8 cellular contexts compared by ENCODE assay signal in the genomic region with DNA sequence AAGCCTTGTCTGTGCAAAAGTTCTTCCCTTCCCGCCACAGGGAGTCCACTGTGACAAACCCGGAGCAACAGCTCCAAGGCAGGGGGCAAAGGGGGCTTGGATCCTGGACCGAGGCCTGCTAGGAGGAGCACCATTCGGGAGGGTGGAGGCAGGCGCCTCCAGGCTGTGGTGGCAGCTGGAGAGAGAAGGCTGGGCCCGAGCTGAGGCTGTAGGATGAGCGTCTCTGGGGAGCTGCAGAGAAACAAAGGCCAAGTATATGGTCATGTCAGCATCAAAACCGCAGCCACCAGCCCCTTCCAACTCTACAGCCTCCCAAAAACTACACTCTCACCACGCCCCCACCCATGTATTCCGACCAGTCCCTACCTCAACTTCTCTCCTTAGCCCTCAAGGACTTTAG. TPM values are rescaled to one million over a fixed set of nuclear protein-coding genes. Genes with fewer than 3 reads are reported as not detected.
DNase-seq lines count a peak whose midpoint lies in the region; ATAC-seq and TF ChIP-seq lines count a peak whose summit lies in the region.

No MANE protein-coding gene starts in this region.

- H3K4me3 ChIP-seq in breast epithelium, result peak overlapping the region; percentile 74 to 96 (median 90)
- peak overlapping the region; percentile 89 to 99 for H3K4me3 ChIP-seq in uterus

- H3K9me3 ChIP-seq in breast epithelium (no peaks in the 10 kb centered on the region), uterus (no peaks in the 10 kb centered on the region)

- peak; percentile 58 for DNase-seq in cardiac septum (ENCODE audit: low spot score)
- DNase-seq in left ventricle myocardium superior, result no peak
- DNase-seq in breast epithelium (ENCODE audit: low spot score in 2 of 2), result no peak
- peak; percentile 74 for DNase-seq in mesenteric fat pad (ENCODE audit: low spot score)
- no peak for DNase-seq in uterus
- no peak for DNase-seq in midbrain (lab: John Stamatoyannopoulos, UW)
- DNase-seq in HuH-7.5 (ENCODE audit: low spot score), result no peak
- DNase-seq in cortex of kidney (lab: John Stamatoyannopoulos, UW), result no peak

- TF ChIP-seq CTCF in breast epithelium (IDR thresholded peaks at IDR 0.05) (no peak), uterus (IDR thresholded peaks at IDR 0.05) (no peak)

- TF ChIP-seq POLR2A in breast epithelium (IDR thresholded peaks at IDR 0.05), result no peak
- TF ChIP-seq POLR2A in uterus (IDR thresholded peaks at IDR 0.05), result no peak

- intact Hi-C loops in cardiac septum (cut with DNase I), result no loop called here
- intact Hi-C loops in left ventricle myocardium superior (cut with micrococcal nuclease), result no loop called here
- intact Hi-C loops in breast epithelium (cut with DNase I; ENCODE audit: low total_unique reads), result no loop called here
- intact Hi-C loops in uterus (cut with DNase I; ENCODE audit: low total_unique reads), result no loop called here

- H3K27me3 ChIP-seq in breast epithelium, result no peaks in the 10 kb centered on the region
- no peaks in the 10 kb centered on the region for H3K27me3 ChIP-seq in uterus

- H3K27ac ChIP-seq in breast epithelium (peak overlapping the region; percentile 96 to 98), uterus (peak overlapping the region; percentile 93 to 98)

- H3K4me1 ChIP-seq in breast epithelium (peaks cover 5 to 19% of the 10 kb centered on the region in 2 donors), uterus (peaks cover 0 to 24% of the 10 kb centered on the region in 2 donors)

- ATAC-seq in left ventricle myocardium superior, result no peak

- H3K36me3 ChIP-seq in breast epithelium, result no peaks in the 10 kb centered on the region
- no peaks in the 10 kb centered on the region for H3K36me3 ChIP-seq in uterus

RNA-seq across cellular contexts. Expression of gene SH3BP5L, which starts 0.6 kb away (rescaled TPM):
- total RNA-seq in cardiac septum, result 25.1 TPM
- 20.1 TPM for total RNA-seq in left ventricle myocardium superior
- 10 to 100 TPM; 11.5 to 18.9 (median 13.4) TPM for total RNA-seq in breast epithelium
- total RNA-seq in mesenteric fat pad, result 15.9 TPM
- 10 to 100 TPM in 3 of 4 donors, 1 to 10 TPM in 1; 2.6 to 29.8 (median 16.4) TPM for total RNA-seq in uterus

RNA-seq across cellular contexts. Expression of gene ZNF672, which starts 12.9 kb away (rescaled TPM):
- total RNA-seq in cardiac septum, result 40.7 TPM
- 45.5 TPM for total RNA-seq in left ventricle myocardium superior
- total RNA-seq in breast epithelium, result 10 to 100 TPM; 23.2 to 31.6 (median 27.2) TPM
- total RNA-seq in mesenteric fat pad, result 18.6 TPM
- total RNA-seq in uterus, result 10 to 100 TPM; 15.0 to 34.3 (median 24.0) TPM

RNA-seq across cellular contexts. Expression of gene ZNF692, which starts 33.7 kb away (rescaled TPM):
- total RNA-seq in cardiac septum (18.1 TPM), left ventricle myocardium superior (27.1 TPM), breast epithelium (10 to 100 TPM; 11.5 to 84.3 (median 77.7) TPM), mesenteric fat pad (18.4 TPM), uterus (10 to 100 TPM; 21.2 to 43.5 (median 29.2) TPM)

Comparison
In these comparisons a context has a peak if more than half of its experiments do, and no peak if none do; other contexts are left out.
1. DNase-seq: peak in cardiac septum (single experiment) and mesenteric fat pad (single experiment); none in left ventricle myocardium superior (single experiment), breast epithelium (0 of 2), uterus (0 of 2), midbrain (single experiment), HuH-7.5 (single experiment) and cortex of kidney (single experiment).